ENCODE assay signal across 24 cellular contexts in genomic region chr6:79266051-79266450, GRCh38. TPM values are rescaled to one million over a fixed set of nuclear protein-coding genes. Genes with fewer than 3 reads are reported as not detected.
DNase-seq lines count a peak whose midpoint lies in the region; ATAC-seq and TF ChIP-seq lines count a peak whose summit lies in the region.
"Had no signal": no experiment of that assay in that cellular context is flagged by ENCODE, and none has a peak within 500 bp of the region (broad histone marks: within the 10 kb centered on the region; RNA-seq: fewer than 3 reads in every experiment).

No MANE protein-coding gene starts in this region.

- H3K36me3 ChIP-seq in PC-3 (ENCODE audit: low read depth, low read length) (no peaks in the 10 kb centered on the region), ovary (no peaks in the 10 kb centered on the region)
- H3K36me3 ChIP-seq: BLaER1 treated with 17β-estradiol and CSF1 and Interleukin-3, amounts not matched to agents 10 nM and 100 nM had no signal

- no peaks in the 10 kb centered on the region for H3K79me2 ChIP-seq in PC-3 (ENCODE audit: low read length)

- H2AFZ ChIP-seq in PC-3 (ENCODE audit: low read length) = no peak overlapping the region

- H3K9me3 ChIP-seq in PC-3 (ENCODE audit: low read length) (no peaks in the 10 kb centered on the region), ovary (no peaks in the 10 kb centered on the region)
- H3K9me3 ChIP-seq: A549; BLaER1 treated with 17β-estradiol and CSF1 and Interleukin-3, amounts not matched to agents 10 nM and 100 nM; Caco-2 had no signal

- no peak overlapping the region for H3K4me2 ChIP-seq in PC-3 (ENCODE audit: low read length)
- H3K4me2 ChIP-seq: A549; BLaER1 treated with 17β-estradiol and CSF1 and Interleukin-3, amounts not matched to agents 10 nM and 100 nM had no signal

- ATAC-seq in PC-3 = no peak
- ATAC-seq: A549; CD8-positive, alpha-beta T cell; GM12878 had no signal

- no peaks in the 10 kb centered on the region for H3F3A ChIP-seq in PC-3 (ENCODE audit: low read length, unreplicated experiment)

- CTCF ChIA-PET in PC-3 (lab: Charles Lee) = no interaction called here

- H3K9ac ChIP-seq in PC-3 (ENCODE audit: low read length) = no peak overlapping the region
- H3K9ac ChIP-seq: BLaER1 treated with 17β-estradiol and CSF1 and Interleukin-3, amounts not matched to agents 10 nM and 100 nM had no signal

- H3K4me1 ChIP-seq in PC-3 (ENCODE audit: insufficient read depth, low read length) (peaks cover 7% of the 10 kb centered on the region; the same call in 1 of the 2 replicates), ovary (ENCODE audit: insufficient read depth) (no peaks in the 10 kb centered on the region)
- H3K4me1 ChIP-seq: A549; BLaER1 treated with 17β-estradiol and CSF1 and Interleukin-3, amounts not matched to agents 10 nM and 100 nM; Caco-2 had no signal

- H3K9me2 ChIP-seq in PC-3 (replicated peaks; ENCODE audit: low read length) = no peaks in the 10 kb centered on the region

- intact Hi-C loops in PC-3 (cut with micrococcal nuclease) = no loop called here
- intact Hi-C loops in ovary (cut with DNase I) = no loop called here

- TF ChIP-seq EP300 in ovary (IDR thresholded peaks at IDR 0.05) = no peak

- TF ChIP-seq POLR2A in ovary (IDR thresholded peaks at IDR 0.05) = no peak

- TF ChIP-seq CTCF in PC-3 (conservative IDR thresholded peaks at IDR 0.05; ENCODE audit: low read depth, low read length) (no peak), epithelial cell of esophagus (IDR thresholded peaks at IDR 0.05; ENCODE audit: insufficient read depth, low read depth, low read length, missing control alignments) (no peak), foreskin fibroblast (IDR thresholded peaks at IDR 0.05; ENCODE audit: low read depth, low read length) (no peak), ovary (IDR thresholded peaks at IDR 0.05) (no peak)

- H3K27ac ChIP-seq in PC-3 (ENCODE audit: low read length) (no peak overlapping the region), ovary (no peak overlapping the region)
- H3K27ac ChIP-seq: 22Rv1; A549; BLaER1 treated with 17β-estradiol and CSF1 and Interleukin-3, amounts not matched to agents 10 nM and 100 nM; C4-2B had no signal

- H3K4me3 ChIP-seq in PC-3 (ENCODE audit: low read length) = no peak overlapping the region
- H3K4me3 ChIP-seq in epithelial cell of esophagus (ENCODE audit: low read length) = no peak overlapping the region
- no peak overlapping the region for H3K4me3 ChIP-seq in foreskin fibroblast (ENCODE audit: low read depth in 1 of 2, low read length in 2 of 2)
- H3K4me3 ChIP-seq in ovary = no peak overlapping the region
- H3K4me3 ChIP-seq: A549; BLaER1 treated with 17β-estradiol and CSF1 and Interleukin-3, amounts not matched to agents 10 nM and 100 nM; GM12878 had no signal

- H3K27me3 ChIP-seq in PC-3 (ENCODE audit: low read length) = no peaks in the 10 kb centered on the region
- H3K27me3 ChIP-seq in ovary = no peaks in the 10 kb centered on the region
- H3K27me3 ChIP-seq: BLaER1 treated with 17β-estradiol and CSF1 and Interleukin-3, amounts not matched to agents 10 nM and 100 nM had no signal

- BruUV-seq in PC-3 (replicated peaks; lab: Mats Ljungman, UMichigan) = no TSS peak

- POLR2A ChIA-PET in PC-3 (lab: Charles Lee; ENCODE audit: unreplicated experiment) = interaction anchor here (0.6 kb wide), 1 partner anchor 9 kb away, joined by 3 read pairs; no protein-coding TSS in a partner anchor

- no peaks in the 10 kb centered on the region for H4K20me1 ChIP-seq in PC-3 (ENCODE audit: low read length)
- H4K20me1 ChIP-seq: BLaER1 treated with 17β-estradiol and CSF1 and Interleukin-3, amounts not matched to agents 10 nM and 100 nM had no signal

- DNase-seq in PC-3 = peak; percentile 7
- DNase-seq in epithelial cell of esophagus (ENCODE audit: low read depth) = peak; percentile 69
- DNase-seq in foreskin fibroblast = peak; percentile 6 to 22
- peak; percentile 29 for DNase-seq in renal cortical epithelial cell (ENCODE audit: low read depth)
- no peak for DNase-seq in stimulated activated CD4-positive, alpha-beta T cell treated with anti-CD3 and anti-CD28 coated beads, Interleukin-1b, Interleukin-23, amount 100 ng/mL, for 48 hours
- no peak for DNase-seq in ovary
- no peak for DNase-seq in kidney glomerular epithelial cell (lab: John Stamatoyannopoulos, UW)
- DNase-seq: AML-193; Caco-2; Calu3; CD4-positive, alpha-beta T cell; CD8-positive, alpha-beta T cell; DMS 273 treated with DMSO at 0.1 percent for 48 hours; DMS153; DMS53; DMS79; DND-41; EL; GDM1 had no signal

RNA-seq across cellular contexts. Expression of gene HMGN3, which starts 31.6 kb away (rescaled TPM):
- 101 and 113 TPM in 2 replicates for total RNA-seq in PC-3 (2014; rRNA removed)
- total RNA-seq in renal cortical epithelial cell = 69.6 and 128 TPM in 2 replicates
- total RNA-seq in ovary = 100 to 1,000 TPM in 1 of 7 donors, 10 to 100 TPM in 6; 44.7 to 140 (median 64.2) TPM
- 100 to 1,000 TPM in 1 of 2 donors, 10 to 100 TPM in 1; 93.0 to 121 TPM for polyA plus RNA-seq in ovary

Comparison
In these comparisons a context has a peak if more than half of its experiments do, and no peak if none do; other contexts are left out.
1. DNase-seq: peak in PC-3 (single experiment), epithelial cell of esophagus (single experiment), foreskin fibroblast (2 of 2) and renal cortical epithelial cell (single experiment); none in stimulated activated CD4-positive, alpha-beta T cell treated with anti-CD3 and anti-CD28 coated beads, Interleukin-1b, Interleukin-23, amount 100 ng/mL, for 48 hours (single experiment), ovary (0 of 5) and kidney glomerular epithelial cell (single experiment).